ENCODE assay signal across 8 cellular contexts in the genomic region with DNA sequence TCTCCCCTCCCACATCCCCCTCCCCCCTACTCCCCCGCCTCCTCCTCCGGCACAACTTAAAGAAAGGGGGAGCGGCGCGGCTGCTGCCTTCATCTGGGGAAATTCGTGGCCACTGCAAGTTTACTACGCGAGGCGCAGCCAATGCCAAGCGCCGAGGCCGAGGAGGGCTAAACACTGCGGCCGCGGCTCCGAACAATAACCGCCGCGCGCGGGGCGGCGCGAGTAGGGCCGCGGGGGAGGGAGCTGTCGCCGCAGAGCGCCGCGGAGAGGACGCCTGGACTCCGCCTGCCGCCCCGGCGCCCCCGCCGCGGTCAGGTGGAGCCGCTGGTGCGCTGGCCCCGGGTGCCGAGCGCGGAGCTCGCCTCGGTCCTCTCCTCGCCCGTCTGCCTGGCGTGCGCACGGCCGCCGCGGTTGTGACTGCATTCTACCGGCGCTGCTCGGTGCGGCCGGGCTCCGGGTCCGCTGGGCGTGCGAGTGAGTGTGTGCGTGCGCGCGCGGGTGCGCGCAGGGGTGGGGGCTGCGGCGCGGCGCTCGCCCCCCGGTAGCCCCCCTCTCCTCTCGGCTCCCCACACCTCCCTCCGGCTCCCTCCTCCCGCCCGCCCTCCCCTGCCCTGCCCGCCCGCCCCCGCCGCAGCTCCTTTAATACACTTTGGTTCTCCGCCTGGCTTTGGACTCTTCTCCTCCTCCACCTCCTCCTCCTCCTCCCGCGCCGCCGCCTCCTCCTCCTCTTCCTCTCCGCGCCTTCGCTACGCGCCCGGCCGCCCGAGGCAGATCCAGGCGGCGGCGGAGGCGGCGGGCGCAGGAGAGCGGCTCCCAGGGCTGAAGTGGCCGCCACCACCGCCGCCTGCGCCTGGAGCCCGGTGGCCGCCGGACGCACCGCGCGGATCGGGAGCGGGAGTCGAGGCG. TPM values are rescaled to one million over a fixed set of nuclear protein-coding genes. Genes with fewer than 3 reads are reported as not detected.
DNase-seq lines count a peak whose midpoint lies in the region; ATAC-seq and TF ChIP-seq lines count a peak whose summit lies in the region.

A gene (plus strand): TSS at position 670 of the 906 bp plus-strand sequence. CDS start 281 bp downstream, outside the sequence.

- no peaks in the 10 kb centered on the region for H3K9me3 ChIP-seq in HUES48 (ENCODE audit: control insufficient read depth, insufficient read depth, low read length)

- peak within 1 kb of the TSS; percentile 60 for H3K4me3 Mint-ChIP-seq in Calu3 (ENCODE audit: low read depth, unreplicated experiment)
- peak within 1 kb of the TSS; percentile 62 to 66 for H3K4me3 Mint-ChIP-seq in effector memory CD8-positive, alpha-beta T cell

- TF ChIP-seq CTCF in Calu3 (IDR thresholded peaks at IDR 0.05; ENCODE audit: unreplicated experiment), result no peak

- CTCF ChIA-PET in Calu3 (lab: Charles Lee), result no interaction called here

- H3K27me3 Mint-ChIP-seq in Calu3 (ENCODE audit: unreplicated experiment), result no peaks in the 10 kb centered on the region
- peaks cover 45 to 63% of the 10 kb centered on the region in 2 donors for H3K27me3 Mint-ChIP-seq in effector memory CD8-positive, alpha-beta T cell

- peak within 1 kb of the TSS; percentile 88 for H3K4me3 ChIP-seq in HUES48 (ENCODE audit: low read depth, low read length)

- DNase-seq in Calu3 (peak; percentile 8), SK-MEL-5 (ENCODE audit: low read depth, low spot score) (peak; percentile 67), myocyte (ENCODE audit: low read depth) (peak; percentile 20), GOT3 (lab: John Stamatoyannopoulos, UW) (no peak), T-helper 9 cell (no peak), cerebellar nuclear complex (lab: John Stamatoyannopoulos, UW) (no peak)
- no peak for DNase-seq in effector memory CD8-positive, alpha-beta T cell

- H3K36me3 ChIP-seq in HUES48 (ENCODE audit: control insufficient read depth, insufficient read depth, low read length), result peaks cover 33% of the 10 kb centered on the region

- H3K27ac Mint-ChIP-seq in Calu3 (ENCODE audit: unreplicated experiment), result no peak within 1 kb of the TSS
- H3K27ac Mint-ChIP-seq in effector memory CD8-positive, alpha-beta T cell, result no peak within 1 kb of the TSS

- intact Hi-C loops in Calu3 (cut with micrococcal nuclease; ENCODE audit: unreplicated experiment), result no loop called here

- in situ Hi-C loops in SK-MEL-5 (cut with HindIII; ENCODE audit: low pct_unique_long_range_greater_than_20kb, low sequenced_read_pairs), result no loop called here

- peak within 1 kb of the TSS; percentile 89 for H3K9ac ChIP-seq in HUES48 (ENCODE audit: low read depth, low read length)

- H3K27ac ChIP-seq in HUES48 (ENCODE audit: low read depth, low read length), result peak within 1 kb of the TSS; percentile 98

- H3K9me3 Mint-ChIP-seq in Calu3 (ENCODE audit: low read depth, unreplicated experiment), result no peaks in the 10 kb centered on the region
- no peaks in the 10 kb centered on the region for H3K9me3 Mint-ChIP-seq in effector memory CD8-positive, alpha-beta T cell

- ATAC-seq in effector memory CD8-positive, alpha-beta T cell (replicated peaks), result peak; percentile 21

- H3K27me3 ChIP-seq in HUES48 (ENCODE audit: control insufficient read depth, insufficient read depth, low read length), result peaks cover 61% of the 10 kb centered on the region

- peaks cover 32% of the 10 kb centered on the region for H3K4me1 ChIP-seq in HUES48 (ENCODE audit: control insufficient read depth, insufficient read depth, low read length)

- peaks cover 4% of the 10 kb centered on the region for H3K36me3 Mint-ChIP-seq in Calu3 (ENCODE audit: insufficient read depth, unreplicated experiment)
- peaks cover 49% of the 10 kb centered on the region for H3K36me3 Mint-ChIP-seq in effector memory CD8-positive, alpha-beta T cell (ENCODE audit: insufficient read depth)

- BruUV-seq in Calu3 (replicated peaks; lab: Mats Ljungman, UMichigan), result no TSS peak

- H3K4me1 Mint-ChIP-seq in Calu3 (ENCODE audit: low read depth, unreplicated experiment), result no peaks in the 10 kb centered on the region
- H3K4me1 Mint-ChIP-seq in effector memory CD8-positive, alpha-beta T cell (ENCODE audit: low read depth in 2 of 2), result peaks cover 6 to 8% of the 10 kb centered on the region in 2 donors

RNA-seq across cellular contexts. Expression of the gene that starts here (rescaled TPM):
- 3.5 and 3.6 TPM in 2 replicates for total RNA-seq in Calu3 (2022)
- 1.6 and 2.2 TPM in 2 replicates for total RNA-seq in SK-MEL-5 (2014; rRNA removed; shearing (Covaris generic))
- 15.3 and 19.5 TPM in 2 replicates for polyA plus RNA-seq in SK-MEL-5 (2015; cell fraction: cytosol; rRNA removed)
- polyA plus RNA-seq in SK-MEL-5 (2015; cell fraction: nucleus; rRNA removed), result 13.9 and 14.1 TPM in 2 replicates
- total RNA-seq in myocyte, result not detected in 2 replicates
- polyA plus RNA-seq in myocyte (2012), result not detected

Comparison
In these comparisons a context has a peak if more than half of its experiments do, and no peak if none do; other contexts are left out.
1. Peak in DNase-seq in myocyte; RNA of the gene not detected or under 1 TPM.
2. DNase-seq: peak in Calu3 (single experiment) and SK-MEL-5 (single experiment); none in effector memory CD8-positive, alpha-beta T cell (0 of 3), GOT3 (single experiment), T-helper 9 cell (single experiment) and cerebellar nuclear complex (0 of 2).